Comparison of ENCODE assay signal across 8 cellular contexts in genomic region chr5:151252762-151253603, GRCh38. TPM values are rescaled to one million over a fixed set of nuclear protein-coding genes. Genes with fewer than 3 reads are reported as not detected.
DNase-seq lines count a peak whose midpoint lies in the region; ATAC-seq, FAIRE-seq and TF ChIP-seq lines count a peak whose summit lies in the region.

GM2A (plus strand) TSS chr5:151253185; CDS start chr5:151253217, 32 bp downstream.

- peaks cover 58% of the 10 kb centered on the region for H3K4me1 ChIP-seq in OCI-LY3 (ENCODE audit: low read length)
- peaks cover 8% of the 10 kb centered on the region for H3K4me1 ChIP-seq in mesodermal cell (ENCODE audit: control insufficient read depth, insufficient read depth, low read length, poor library complexity, severe bottlenecking)

- ATAC-seq in GM21515 (IDR thresholded peaks at IDR 0.05; ENCODE audit: unreplicated experiment), result peak; percentile 81

- DNase-seq in D341Med (ENCODE audit: low spot score) (peak; percentile 96), HuH-7 (ENCODE audit: low spot score) (peak; percentile 82)
- peak; percentile 97 for DNase-seq in activated CD8-positive, alpha-beta memory T cell treated with anti-CD3 and anti-CD28 coated beads, Interleukin-2, amount 50 U/mL, for 48 hours
- DNase-seq in stimulated activated CD8-positive, alpha-beta memory T cell treated with anti-CD3 and anti-CD28 coated beads, Interleukin-15, amount 100 ng/mL, for 4 hours (ENCODE audit: low read depth in 2 of 2), result peak; percentile 95 to 97

- no peaks in the 10 kb centered on the region for H3K27me3 ChIP-seq in OCI-LY3 (ENCODE audit: low read depth, low read length)

- peak; percentile 96 for FAIRE-seq in endometrium (lab: Jason Lieb, UNC)

- peaks cover 7% of the 10 kb centered on the region for H3K36me3 ChIP-seq in OCI-LY3 (replicated peaks; ENCODE audit: low read depth, low read length)
- no peaks in the 10 kb centered on the region for H3K36me3 ChIP-seq in mesodermal cell (ENCODE audit: control insufficient read depth, insufficient read depth, low read length)

- peaks cover 2% of the 10 kb centered on the region; the same call in 1 of the 2 replicates for H4K20me1 ChIP-seq in OCI-LY3 (ENCODE audit: insufficient read depth, low read length)

- H3K9me3 ChIP-seq in OCI-LY3 (ENCODE audit: insufficient read depth, low read length), result no peaks in the 10 kb centered on the region
- no peaks in the 10 kb centered on the region for H3K9me3 ChIP-seq in mesodermal cell (ENCODE audit: control insufficient read depth, low read length)

- H3K4me3 ChIP-seq in OCI-LY3 (ENCODE audit: low read length), result peak within 1 kb of the TSS; percentile 98
- peak within 1 kb of the TSS; percentile 59 for H3K4me3 ChIP-seq in mesodermal cell (ENCODE audit: extremely low read depth, insufficient read depth, low read length, poor library complexity, severe bottlenecking)

- H3K79me2 ChIP-seq in OCI-LY3 (ENCODE audit: low read length), result peaks cover 48% of the 10 kb centered on the region

- H3K9ac ChIP-seq in OCI-LY3 (ENCODE audit: low read length), result peak within 1 kb of the TSS; percentile 91

- peak within 1 kb of the TSS; percentile 78 for H2AFZ ChIP-seq in OCI-LY3 (ENCODE audit: low read depth, low read length)

- 2% methylated on average over 19 to 33 of the region's 52 CpGs for WGBS in mesodermal cell (ENCODE audit: insufficient coverage in 2 of 2), 2 experiments

- peak within 1 kb of the TSS; percentile 96 for H3K4me2 ChIP-seq in OCI-LY3 (ENCODE audit: low read length)

- H3K27ac ChIP-seq in OCI-LY3 (ENCODE audit: low read length) (peak within 1 kb of the TSS; percentile 82), mesodermal cell (ENCODE audit: low read depth, low read length, severe bottlenecking) (peak within 1 kb of the TSS; percentile 30)

- no peak for TF ChIP-seq CTCF in OCI-LY3 (IDR thresholded peaks at IDR 0.05; ENCODE audit: low read depth, low read length)

RNA-seq across cellular contexts. Expression of gene GM2A, which starts in this region (rescaled TPM):
- 25.2 TPM for polyA plus RNA-seq in mesodermal cell (2013, experiment 1 of 2)
- polyA plus RNA-seq in mesodermal cell (2013, experiment 2 of 2), result 25.0 TPM

Comparison
In these comparisons a context has a peak if more than half of its experiments do, and no peak if none do; other contexts are left out.
1. Peak in every context shown above with its lines: DNase-seq, ATAC-seq, H3K4me3 ChIP-seq and H3K27ac ChIP-seq.